12 cellular contexts compared by ENCODE assay signal in the genomic region with DNA sequence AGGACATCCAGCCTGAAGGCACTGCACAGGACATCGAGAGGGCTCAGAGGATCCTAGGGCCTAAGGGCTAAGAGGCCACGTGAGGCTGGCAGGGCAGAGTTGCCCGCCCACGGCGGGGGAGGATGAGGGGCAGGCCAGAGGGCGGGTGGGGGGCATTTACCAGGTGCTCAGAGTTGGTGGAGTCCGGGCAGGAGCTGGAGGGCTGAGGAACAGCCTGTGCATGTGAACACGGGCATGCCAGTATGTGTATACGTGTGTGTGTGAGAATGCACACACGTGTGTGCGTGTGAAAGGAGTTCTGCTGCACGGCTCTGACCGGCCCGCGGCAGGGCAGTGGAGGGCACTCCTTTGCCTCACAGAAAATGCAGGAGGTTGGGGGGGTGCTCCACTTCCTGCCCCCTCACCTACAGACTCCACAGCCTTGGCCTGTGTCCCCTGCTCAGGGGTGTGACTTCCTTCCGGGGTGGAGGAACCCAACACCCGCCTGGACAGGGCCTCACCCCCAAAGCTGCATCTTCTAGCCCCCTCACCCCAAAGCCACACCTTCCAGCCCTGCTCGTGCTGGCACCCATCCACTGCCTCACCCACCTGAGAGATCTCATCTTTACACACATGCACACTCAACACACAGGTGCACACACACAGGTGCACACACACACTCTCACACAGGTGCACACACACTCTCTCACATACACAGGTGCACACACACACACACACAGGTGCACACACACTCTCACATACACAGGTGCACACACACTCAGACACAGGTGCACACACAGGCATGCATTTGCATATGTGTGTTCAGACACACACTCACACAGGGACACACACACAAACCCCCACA. TPM values are rescaled to one million over a fixed set of nuclear protein-coding genes. Genes with fewer than 3 reads are reported as not detected.
DNase-seq lines count a peak whose midpoint lies in the region; ATAC-seq and TF ChIP-seq lines count a peak whose summit lies in the region.
"Had no signal": no experiment of that assay in that cellular context is flagged by ENCODE, and none has a peak within 500 bp of the region (broad histone marks: within the 10 kb centered on the region; RNA-seq: fewer than 3 reads in every experiment).

No MANE protein-coding gene starts in this region.

- TF ChIP-seq CTCF in H9 (conservative IDR thresholded peaks at IDR 0.05) (no peak), body of pancreas (IDR thresholded peaks at IDR 0.05) (no peak), transverse colon (IDR thresholded peaks at IDR 0.05) (no peak)

- no peaks in the 10 kb centered on the region for H3K9me3 Mint-ChIP-seq in activated CD4-positive, alpha-beta memory T cell treated with anti-CD3 and anti-CD28 coated beads for 36 hours
- H3K9me3 Mint-ChIP-seq in activated CD4-positive, alpha-beta memory T cell treated with anti-CD3 and anti-CD28 coated beads, Interleukin-2, amount 10 ng/mL, durations not matched to agents 7 days and 5 days, result no peaks in the 10 kb centered on the region
- peaks cover 10% of the 10 kb centered on the region in 2 experiments for H3K9me3 Mint-ChIP-seq in H9

- H3T11ph ChIP-seq in H9 (ENCODE audit: low read length), result no peak overlapping the region

- no peaks in the 10 kb centered on the region for H3K36me3 ChIP-seq in body of pancreas (replicated peaks in 1 of 2; ENCODE audit: insufficient read depth in 1 of 2, low read depth in 2 of 2)
- H3K36me3 ChIP-seq in neuronal stem cell (replicated peaks in 1 of 2; ENCODE audit: control insufficient read depth in 2 of 2, insufficient read depth in 2 of 2, low read length in 2 of 2), result no peaks in the 10 kb centered on the region
- H3K36me3 ChIP-seq in transverse colon, result no peaks in the 10 kb centered on the region

- in situ Hi-C loops in transverse colon (cut with MboI; ENCODE audit: low pct_ligation_motif_present in 1 of 4, low pct_unique_long_range_greater_than_20kb in 1 of 4, low sequenced_read_pairs in 3 of 4), result loop anchor here in 1 of 4 donors (25.0 kb wide), 1 partner anchor 210 kb away; no protein-coding TSS in a partner anchor

- no peaks in the 10 kb centered on the region for H3K79me2 ChIP-seq in H9 (ENCODE audit: insufficient read depth, low read length)

- no peak overlapping the region for H3K27ac ChIP-seq in H9 (ENCODE audit: insufficient read length, low read depth, low read length)
- H3K27ac ChIP-seq in body of pancreas, result no peak overlapping the region
- H3K27ac ChIP-seq in neuronal stem cell (replicated peaks; ENCODE audit: low read length), result no peak overlapping the region
- no peak overlapping the region for H3K27ac ChIP-seq in transverse colon

- H3K23me2 ChIP-seq in H9 (ENCODE audit: insufficient read length, low read depth, low read length, poor library complexity, severe bottlenecking), result no peaks in the 10 kb centered on the region

- H2BK5ac ChIP-seq in H9 (ENCODE audit: insufficient read length, low read length) (no peak overlapping the region), neuronal stem cell (ENCODE audit: low read length) (peak overlapping the region; percentile 82)

- WGBS in H9 (ENCODE audit: extremely low coverage, insufficient read length, low lambda C conversion rate), result no CpG with 5 or more reads among the region's 18 CpGs
- 57 to 71% methylated on average over 16 to 18 of the region's 18 CpGs for WGBS in body of pancreas, 2 donors
- WGBS in neuronal stem cell (ENCODE audit: extremely low coverage in 2 of 2, insufficient read length in 2 of 2, insufficient replicate concordance in 1 of 2), 2 donors, result no CpG with 5 or more reads among the region's 18 CpGs
- WGBS in transverse colon (ENCODE audit: low coverage in 1 of 2), 2 donors, result 47% methylated on average over 17 of the region's 18 CpGs; no CpG with 5 or more reads in 1 of the 2 donors

- intact Hi-C loops in activated CD4-positive, alpha-beta memory T cell treated with anti-CD3 and anti-CD28 coated beads for 36 hours (cut with micrococcal nuclease), result no loop called here
- intact Hi-C loops in body of pancreas (cut with DNase I), result no loop called here
- intact Hi-C loops in transverse colon (cut with DNase I; ENCODE audit: low total_unique reads), result no loop called here

- no peak overlapping the region for H3K4ac ChIP-seq in H9 (ENCODE audit: low read depth, low read length)
- H3K4ac ChIP-seq in neuronal stem cell (ENCODE audit: low read length), result peak overlapping the region; percentile 53

- H3K4me2 ChIP-seq in H9 (ENCODE audit: insufficient read depth, insufficient read length, low read length) (no peak overlapping the region), neuronal stem cell (ENCODE audit: insufficient read depth, low read length, poor library complexity, severe bottlenecking) (no peak overlapping the region)

- no peak overlapping the region for H4K5ac ChIP-seq in H9 (ENCODE audit: insufficient read length, low read depth, low read length)

- H2AFZ ChIP-seq in H9 (ENCODE audit: low read length), result no peak overlapping the region
- H2AFZ ChIP-seq in neuronal stem cell (ENCODE audit: low read length), result no peak overlapping the region

- H3K36me3 Mint-ChIP-seq in activated CD4-positive, alpha-beta memory T cell treated with anti-CD3 and anti-CD28 coated beads for 36 hours, result no peaks in the 10 kb centered on the region
- H3K36me3 Mint-ChIP-seq in activated CD4-positive, alpha-beta memory T cell treated with anti-CD3 and anti-CD28 coated beads, Interleukin-2, amount 10 ng/mL, durations not matched to agents 7 days and 5 days (ENCODE audit: low read depth), result no peaks in the 10 kb centered on the region
- peaks cover 0 to 4% (median 2%) of the 10 kb centered on the region in 3 experiments; a peak in 3 of 7 replicates for H3K36me3 Mint-ChIP-seq in H9 (ENCODE audit: insufficient read depth in 1 of 3, low read depth in 3 of 3)

- peak; percentile 13 for ATAC-seq in body of pancreas

- no peak overlapping the region for H2BK20ac ChIP-seq in H9 (ENCODE audit: low read depth, low read length, poor library complexity, severe bottlenecking)

- H3K79me1 ChIP-seq in H9 (ENCODE audit: insufficient read depth, low read depth, low read length, poor library complexity, severe bottlenecking), result no peaks in the 10 kb centered on the region
- H3K79me1 ChIP-seq in neuronal stem cell (ENCODE audit: low read depth, low read length), result peaks cover 1% of the 10 kb centered on the region

- H3K4me3 Mint-ChIP-seq in activated CD4-positive, alpha-beta memory T cell treated with anti-CD3 and anti-CD28 coated beads for 36 hours, result no peak overlapping the region
- no peak overlapping the region for H3K4me3 Mint-ChIP-seq in activated CD4-positive, alpha-beta memory T cell treated with anti-CD3 and anti-CD28 coated beads, Interleukin-2, amount 10 ng/mL, durations not matched to agents 7 days and 5 days
- no peak overlapping the region for H3K4me3 Mint-ChIP-seq in H9

- no peak overlapping the region for H2BK12ac ChIP-seq in H9 (ENCODE audit: insufficient read length, low read depth, low read length)
- peak overlapping the region; percentile 84 for H2BK12ac ChIP-seq in neuronal stem cell (ENCODE audit: low read length)

- H3K4me3 ChIP-seq in body of pancreas, result no peak overlapping the region
- no peak overlapping the region for H3K4me3 ChIP-seq in neuronal stem cell (ENCODE audit: low read length in 2 of 2)
- no peak overlapping the region for H3K4me3 ChIP-seq in transverse colon
- H3K4me3 ChIP-seq: lung had no signal

- CTCF ChIA-PET in activated CD4-positive, alpha-beta memory T cell treated with anti-CD3 and anti-CD28 coated beads for 36 hours (lab: Charles Lee), result interaction anchor here (0.9 to 7.9 kb wide), 2 partner anchors 10 to 12 kb away, joined by 3 to 60 read pairs; partner anchors contain the start of gene GPR132
- CTCF ChIA-PET in activated CD4-positive, alpha-beta memory T cell treated with anti-CD3 and anti-CD28 coated beads, Interleukin-2, amount 10 ng/mL, durations not matched to agents 7 days and 5 days (lab: Charles Lee), result no interaction called here

- H2AK5ac ChIP-seq in H9 (ENCODE audit: insufficient read length, low read length), result no peak overlapping the region
- peak overlapping the region; percentile 54 for H2AK5ac ChIP-seq in neuronal stem cell (ENCODE audit: low read depth, low read length)

- H3K18ac ChIP-seq in H9 (ENCODE audit: insufficient read length, low read depth, low read length) (no peak overlapping the region), neuronal stem cell (ENCODE audit: low read length) (peak overlapping the region; percentile 86)

- H3K4me1 ChIP-seq in H9 (ENCODE audit: insufficient read depth, low read length) (no peaks in the 10 kb centered on the region; the same call in 1 of the 2 replicates), body of pancreas (peaks cover 5% of the 10 kb centered on the region), neuronal stem cell (ENCODE audit: control insufficient read depth in 2 of 2, insufficient read depth in 1 of 2, low read depth in 1 of 2, low read length in 2 of 2) (peaks cover 6 to 15% of the 10 kb centered on the region in 2 donors), transverse colon (peaks cover 0 to 7% (median 3%) of the 10 kb centered on the region in 4 donors)

- H4K91ac ChIP-seq in H9 (ENCODE audit: insufficient read length, low read depth, low read length), result no peak overlapping the region
- H4K91ac ChIP-seq in neuronal stem cell (ENCODE audit: low read depth, low read length, poor library complexity), result peak overlapping the region; percentile 89

- H3K27me3 Mint-ChIP-seq in activated CD4-positive, alpha-beta memory T cell treated with anti-CD3 and anti-CD28 coated beads for 36 hours, result peaks cover 3% of the 10 kb centered on the region
- H3K27me3 Mint-ChIP-seq in activated CD4-positive, alpha-beta memory T cell treated with anti-CD3 and anti-CD28 coated beads, Interleukin-2, amount 10 ng/mL, durations not matched to agents 7 days and 5 days, result peaks cover 8% of the 10 kb centered on the region
- peaks cover 29% of the 10 kb centered on the region for H3K27me3 Mint-ChIP-seq in H9 (ENCODE audit: low read depth)

- no peaks in the 10 kb centered on the region for H4K20me1 ChIP-seq in H9 (ENCODE audit: control insufficient read depth, insufficient read depth, insufficient read length)

- no peak for TF ChIP-seq POLR2A in body of pancreas (IDR thresholded peaks at IDR 0.05)
- no peak for TF ChIP-seq POLR2A in transverse colon (IDR thresholded peaks at IDR 0.05)

- POLR2A ChIA-PET in activated CD4-positive, alpha-beta memory T cell treated with anti-CD3 and anti-CD28 coated beads for 36 hours (lab: Charles Lee), result no interaction called here
- POLR2A ChIA-PET in activated CD4-positive, alpha-beta memory T cell treated with anti-CD3 and anti-CD28 coated beads, Interleukin-2, amount 10 ng/mL, durations not matched to agents 7 days and 5 days (lab: Charles Lee), result interaction anchor here (2.1 to 6.2 kb wide), 2 partner anchors 10 to 14 kb away, joined by 8 to 71 read pairs; partner anchors contain the start of gene GPR132

- no peak for TF ChIP-seq EP300 in transverse colon (IDR thresholded peaks at IDR 0.05; ENCODE audit: low read depth)

- H3K9me3 ChIP-seq in H9 (ENCODE audit: control insufficient read depth, low read depth, low read length), result no peaks in the 10 kb centered on the region
- H3K9me3 ChIP-seq in body of pancreas, result no peaks in the 10 kb centered on the region
- H3K9me3 ChIP-seq in neuronal stem cell (replicated peaks in 1 of 2; ENCODE audit: control insufficient read depth in 2 of 2, insufficient read depth in 1 of 2, low read depth in 1 of 2, low read length in 2 of 2), result peaks cover 0 to 5% of the 10 kb centered on the region in 2 donors
- no peaks in the 10 kb centered on the region for H3K9me3 ChIP-seq in transverse colon

- H4K8ac ChIP-seq in H9 (replicated peaks; ENCODE audit: insufficient read length, low read depth, low read length) (no peak overlapping the region), neuronal stem cell (ENCODE audit: low read depth, low read length) (no peak overlapping the region)

- no peak overlapping the region for H3K23ac ChIP-seq in H9 (ENCODE audit: insufficient read length, low read depth, low read length)
- peak overlapping the region; percentile 73 for H3K23ac ChIP-seq in neuronal stem cell (ENCODE audit: low read depth, low read length, poor library complexity)

- H2BK120ac ChIP-seq in H9 (ENCODE audit: low read depth, low read length, poor library complexity, severe bottlenecking) (no peak overlapping the region), neuronal stem cell (ENCODE audit: low read depth, low read length) (peak overlapping the region; percentile 94)

- H3K27me3 ChIP-seq in H9 (ENCODE audit: insufficient read depth, low read length), result no peaks in the 10 kb centered on the region
- no peaks in the 10 kb centered on the region for H3K27me3 ChIP-seq in body of pancreas
- H3K27me3 ChIP-seq in neuronal stem cell (ENCODE audit: control insufficient read depth in 3 of 3, insufficient read depth in 3 of 3, low read depth in 1 of 3, low read length in 3 of 3), result peaks cover 0 to 18% (median 0%) of the 10 kb centered on the region in 3 experiments
- peaks cover 31% of the 10 kb centered on the region for H3K27me3 ChIP-seq in transverse colon

- H3K9ac ChIP-seq in H9 (ENCODE audit: extremely low read depth, insufficient read length, low read length) (no peak overlapping the region), neuronal stem cell (ENCODE audit: low read depth, low read length, poor library complexity) (peak overlapping the region; percentile 70)

- peak overlapping the region; percentile 14 for H3K27ac Mint-ChIP-seq in activated CD4-positive, alpha-beta memory T cell treated with anti-CD3 and anti-CD28 coated beads for 36 hours
- H3K27ac Mint-ChIP-seq in activated CD4-positive, alpha-beta memory T cell treated with anti-CD3 and anti-CD28 coated beads, Interleukin-2, amount 10 ng/mL, durations not matched to agents 7 days and 5 days, result no peak overlapping the region
- H3K27ac Mint-ChIP-seq in H9, result peak overlapping the region in 2 of 3 experiments; percentile 5 to 53; a peak in 1 of 7 replicates

- DNase-seq in activated CD4-positive, alpha-beta memory T cell treated with anti-CD3 and anti-CD28 coated beads for 36 hours, result peak; percentile 30
- DNase-seq in activated CD4-positive, alpha-beta memory T cell treated with anti-CD3 and anti-CD28 coated beads, Interleukin-2, amount 10 ng/mL, durations not matched to agents 7 days and 5 days, result no peak
- no peak for DNase-seq in H9
- DNase-seq in body of pancreas, result no peak
- DNase-seq in neuronal stem cell (ENCODE audit: low spot score), result no peak
- DNase-seq in transverse colon, result no peak
- no peak for DNase-seq in stimulated activated CD4-positive, alpha-beta T cell treated with anti-CD3 and anti-CD28 coated beads, Interleukin-4, amount 100 ng/mL, for 24 hours
- DNase-seq in NCI-H82 (lab: John Stamatoyannopoulos, UW), result no peak
- DNase-seq: cortex of kidney, DMS53 had no signal

- peaks cover 21% of the 10 kb centered on the region for H3K4me1 Mint-ChIP-seq in activated CD4-positive, alpha-beta memory T cell treated with anti-CD3 and anti-CD28 coated beads for 36 hours (ENCODE audit: low read depth)
- H3K4me1 Mint-ChIP-seq in activated CD4-positive, alpha-beta memory T cell treated with anti-CD3 and anti-CD28 coated beads, Interleukin-2, amount 10 ng/mL, durations not matched to agents 7 days and 5 days, result peaks cover 28% of the 10 kb centered on the region
- H3K4me1 Mint-ChIP-seq in H9, result peaks cover 8 to 23% of the 10 kb centered on the region in 2 experiments

- H2BK15ac ChIP-seq in H9 (ENCODE audit: low read depth, low read length), result no peak overlapping the region
- H2BK15ac ChIP-seq in neuronal stem cell (ENCODE audit: low read length), result peak overlapping the region; percentile 91

- H3K14ac ChIP-seq in H9 (ENCODE audit: insufficient read depth, low read length) (no peak overlapping the region), neuronal stem cell (ENCODE audit: low read length) (peak overlapping the region; percentile 98)

- no peak overlapping the region for H3K56ac ChIP-seq in H9 (ENCODE audit: insufficient read length, low read depth, low read length)

RNA-seq across cellular contexts. Expression of gene GPR132, which starts 11.8 kb away (rescaled TPM):
- total RNA-seq in activated CD4-positive, alpha-beta memory T cell treated with anti-CD3 and anti-CD28 coated beads for 36 hours, result 10 to 100 TPM; 33.4 to 34.2 TPM
- total RNA-seq in activated CD4-positive, alpha-beta memory T cell treated with anti-CD3 and anti-CD28 coated beads, Interleukin-2, amount 10 ng/mL, durations not matched to agents 7 days and 5 days, result 10 to 100 TPM; 51.2 to 51.4 TPM
- total RNA-seq in H9 (2021) (0.20 and 0.24 TPM in 2 replicates), body of pancreas (1 to 10 TPM in 1 of 2 donors, not detected in 1; 1.0 TPM), transverse colon (10 to 100 TPM in 1 of 4 donors, 1 to 10 TPM in 1, under 1 TPM in 2; 0.20 to 11.6 (median 2.1) TPM)
- polyA plus RNA-seq in neuronal stem cell (2013, experiment 1 of 2), result 0.13 TPM
- 0.08 TPM for polyA plus RNA-seq in neuronal stem cell (2013, experiment 2 of 2)
- polyA plus RNA-seq: fibroblast of lung had no signal

RNA-seq across cellular contexts. Expression of gene CDCA4, which starts 56.1 kb away (rescaled TPM):
- total RNA-seq in activated CD4-positive, alpha-beta memory T cell treated with anti-CD3 and anti-CD28 coated beads for 36 hours, result 10 to 100 TPM; 63.4 to 69.1 TPM
- 10 to 100 TPM; 57.1 to 57.5 TPM for total RNA-seq in activated CD4-positive, alpha-beta memory T cell treated with anti-CD3 and anti-CD28 coated beads, Interleukin-2, amount 10 ng/mL, durations not matched to agents 7 days and 5 days
- 57.7 and 58.5 TPM in 2 replicates for total RNA-seq in H9 (2021)
- total RNA-seq in body of pancreas, result 1 to 10 TPM; 2.6 to 4.7 TPM
- 46.0 TPM for polyA plus RNA-seq in neuronal stem cell (2013, experiment 1 of 2)
- polyA plus RNA-seq in neuronal stem cell (2013, experiment 2 of 2), result 45.5 TPM
- total RNA-seq in transverse colon, result 1 to 10 TPM in 3 of 4 donors, under 1 TPM in 1; 0.80 to 7.5 (median 4.5) TPM
